ENCODE assay signal across 11 cellular contexts in genomic region chr18:68494802-68495560, GRCh38.
DNase-seq lines count a peak whose midpoint lies in the region; ATAC-seq, FAIRE-seq and TF ChIP-seq lines count a peak whose summit lies in the region.
"Had no signal": no experiment of that assay in that cellular context is flagged by ENCODE, and none has a peak within 500 bp of the region (broad histone marks: within the 10 kb centered on the region; RNA-seq: fewer than 3 reads in every experiment).

No MANE protein-coding gene starts in this region.

- TF ChIP-seq POLR2A in GM12891 (IDR thresholded peaks at IDR 0.05; ENCODE audit: low read depth, low read length), result no peak

- CTCF ChIA-PET in activated CD4-positive, alpha-beta T cell treated with anti-CD3 and anti-CD28 coated beads for 36 hours (lab: Charles Lee), result no interaction called here

- no peaks in the 10 kb centered on the region for H3K79me2 ChIP-seq in astrocyte (ENCODE audit: insufficient read depth, low read length)
- no peaks in the 10 kb centered on the region for H3K79me2 ChIP-seq in hepatocyte
- no peaks in the 10 kb centered on the region for H3K79me2 ChIP-seq in smooth muscle cell (ENCODE audit: low read depth)

- H2AFZ ChIP-seq in astrocyte (ENCODE audit: low read depth, low read length), result no peak overlapping the region
- H2AFZ ChIP-seq in hepatocyte, result no peak overlapping the region
- no peak overlapping the region for H2AFZ ChIP-seq in smooth muscle cell (ENCODE audit: low read depth)

- H3K4me1 ChIP-seq in astrocyte (ENCODE audit: insufficient read depth, low read length), result no peaks in the 10 kb centered on the region
- H3K4me1 ChIP-seq in hepatocyte (ENCODE audit: insufficient read depth), result no peaks in the 10 kb centered on the region
- H3K4me1 ChIP-seq in smooth muscle cell (ENCODE audit: low read depth), result no peaks in the 10 kb centered on the region

- intact Hi-C loops in activated CD4-positive, alpha-beta T cell treated with anti-CD3 and anti-CD28 coated beads for 36 hours (cut with DNase I, micrococcal nuclease), result no loop called here

- H3K27ac ChIP-seq in astrocyte (ENCODE audit: low read depth, low read length), result no peak overlapping the region
- peak overlapping the region; percentile 38 for H3K27ac ChIP-seq in hepatocyte
- H3K27ac ChIP-seq in smooth muscle cell (ENCODE audit: low read depth), result peak overlapping the region; percentile 60
- H3K27ac ChIP-seq: ovary had no signal

- no peaks in the 10 kb centered on the region for H3K9me3 ChIP-seq in astrocyte (ENCODE audit: insufficient read depth, low read depth, low read length)
- no peaks in the 10 kb centered on the region for H3K9me3 ChIP-seq in hepatocyte (ENCODE audit: low read depth)
- no peaks in the 10 kb centered on the region for H3K9me3 ChIP-seq in smooth muscle cell (replicated peaks; ENCODE audit: low read depth)
- H3K9me3 ChIP-seq: ovary had no signal

- H4K20me1 ChIP-seq in astrocyte (ENCODE audit: insufficient read depth, low read length), result no peaks in the 10 kb centered on the region
- no peaks in the 10 kb centered on the region for H4K20me1 ChIP-seq in hepatocyte (ENCODE audit: insufficient read depth, poor library complexity, severe bottlenecking)
- H4K20me1 ChIP-seq in smooth muscle cell (ENCODE audit: low read depth), result no peaks in the 10 kb centered on the region

- POLR2A ChIA-PET in activated CD4-positive, alpha-beta T cell treated with anti-CD3 and anti-CD28 coated beads for 36 hours (lab: Charles Lee), result no interaction called here

- no peaks in the 10 kb centered on the region for H3K36me3 ChIP-seq in astrocyte (ENCODE audit: insufficient read depth, low read length)
- no peaks in the 10 kb centered on the region for H3K36me3 ChIP-seq in hepatocyte (replicated peaks; ENCODE audit: insufficient read depth, low read depth)
- H3K36me3 ChIP-seq in smooth muscle cell (ENCODE audit: low read depth), result no peaks in the 10 kb centered on the region
- H3K36me3 ChIP-seq: ovary had no signal

- peaks cover 9% of the 10 kb centered on the region for H3K4me1 Mint-ChIP-seq in astrocyte (ENCODE audit: low read depth, unreplicated experiment)
- no peaks in the 10 kb centered on the region for H3K4me1 Mint-ChIP-seq in activated CD4-positive, alpha-beta T cell treated with anti-CD3 and anti-CD28 coated beads for 36 hours

- H3K36me3 Mint-ChIP-seq in astrocyte (ENCODE audit: low read depth, unreplicated experiment), result no peaks in the 10 kb centered on the region
- H3K36me3 Mint-ChIP-seq in activated CD4-positive, alpha-beta T cell treated with anti-CD3 and anti-CD28 coated beads for 36 hours (ENCODE audit: low read depth), result no peaks in the 10 kb centered on the region

- DNase-seq in H4 (ENCODE audit: low spot score), result peak; percentile 91
- DNase-seq in astrocyte (ENCODE audit: low read depth), result peak; percentile 98
- DNase-seq in hepatocyte (ENCODE audit: low spot score), result peak; percentile 62
- no peak for DNase-seq in smooth muscle cell (lab: John Stamatoyannopoulos, UW; ENCODE audit: unreplicated experiment)
- DNase-seq in hypothalamus (lab: John Stamatoyannopoulos, UW), result no peak
- no peak for DNase-seq in GM12891 (ENCODE audit: insufficient read length, low spot score)
- DNase-seq in activated T-cell treated with anti-CD3 and anti-CD28 coated beads for 4 hours, result no peak
- DNase-seq in activated CD4-positive, alpha-beta T cell treated with anti-CD3 and anti-CD28 coated beads for 36 hours, result no peak
- DNase-seq: hippocampal formation, NCI-H2227 treated with DMSO at 0.1 percent for 48 hours had no signal

- H3K4me3 ChIP-seq in astrocyte (ENCODE audit: insufficient read depth, low read depth, low read length), result no peak overlapping the region
- H3K4me3 ChIP-seq in hepatocyte, result no peak overlapping the region
- H3K4me3 ChIP-seq in smooth muscle cell, result no peak overlapping the region
- H3K4me3 ChIP-seq: ovary had no signal

- H3F3A ChIP-seq in smooth muscle cell (ENCODE audit: low read depth), result no peaks in the 10 kb centered on the region

- H3K4me3 Mint-ChIP-seq in astrocyte (ENCODE audit: unreplicated experiment), result no peak overlapping the region
- no peak overlapping the region for H3K4me3 Mint-ChIP-seq in activated CD4-positive, alpha-beta T cell treated with anti-CD3 and anti-CD28 coated beads for 36 hours

- H3K27me3 ChIP-seq in astrocyte (ENCODE audit: insufficient read depth, low read length), result no peaks in the 10 kb centered on the region
- H3K27me3 ChIP-seq in hepatocyte, result no peaks in the 10 kb centered on the region
- no peaks in the 10 kb centered on the region for H3K27me3 ChIP-seq in smooth muscle cell (ENCODE audit: low read depth)
- H3K27me3 ChIP-seq: ovary had no signal

- no peaks in the 10 kb centered on the region for H3K9me2 ChIP-seq in hepatocyte (replicated peaks; ENCODE audit: insufficient read depth)

- no peak overlapping the region for H3K9ac ChIP-seq in astrocyte (ENCODE audit: low read length)
- no peak overlapping the region for H3K9ac ChIP-seq in smooth muscle cell (ENCODE audit: low read depth)

- no peaks in the 10 kb centered on the region for H3K9me3 Mint-ChIP-seq in astrocyte (ENCODE audit: unreplicated experiment)
- no peaks in the 10 kb centered on the region for H3K9me3 Mint-ChIP-seq in activated CD4-positive, alpha-beta T cell treated with anti-CD3 and anti-CD28 coated beads for 36 hours (ENCODE audit: low read depth)

- TF ChIP-seq CTCF in astrocyte (IDR thresholded peaks at IDR 0.05; ENCODE audit: insufficient read depth, low read depth, low read length) (no peak), hepatocyte (IDR thresholded peaks at IDR 0.05; ENCODE audit: poor library complexity) (no peak), smooth muscle cell (IDR thresholded peaks at IDR 0.05; ENCODE audit: borderline replicate concordance, insufficient read depth, poor library complexity, severe bottlenecking) (no peak)

- no peak for ATAC-seq in activated CD4-positive, alpha-beta T cell treated with anti-CD3 and anti-CD28 coated beads for 36 hours

- WGBS in hepatocyte (ENCODE audit: low lambda C conversion rate, missing lambda C conversion rate), result 57% methylated on average over 3 of the region's 3 CpGs
- WGBS in smooth muscle cell (ENCODE audit: low lambda C conversion rate), result 60% methylated on average over 3 of the region's 3 CpGs

- H3K4me2 ChIP-seq in astrocyte (ENCODE audit: low read length) (peak overlapping the region; percentile 58), hepatocyte (peak overlapping the region; percentile 41), smooth muscle cell (peak overlapping the region; percentile 19)

- H3K27me3 Mint-ChIP-seq in astrocyte (ENCODE audit: low read depth, unreplicated experiment), result no peaks in the 10 kb centered on the region
- no peaks in the 10 kb centered on the region for H3K27me3 Mint-ChIP-seq in activated CD4-positive, alpha-beta T cell treated with anti-CD3 and anti-CD28 coated beads for 36 hours

- peak overlapping the region; percentile 77 for H3K27ac Mint-ChIP-seq in astrocyte (ENCODE audit: unreplicated experiment)
- no peak overlapping the region for H3K27ac Mint-ChIP-seq in activated CD4-positive, alpha-beta T cell treated with anti-CD3 and anti-CD28 coated beads for 36 hours

- FAIRE-seq in astrocyte (lab: Jason Lieb, UNC), result peak; percentile 88
- FAIRE-seq in GM12891 (lab: Jason Lieb, UNC), result no peak

TF ChIP-seq in GM12891, 5 proteins besides CTCF, POLR2A, EP300 and RAD21:
- TF ChIP-seq SPI1 (IDR thresholded peaks at IDR 0.05; ENCODE audit: low read depth, low read length), result no peak
- no peak for TF ChIP-seq TAF1 (IDR thresholded peaks at IDR 0.05; ENCODE audit: low read depth, low read length)
- no peak for TF ChIP-seq PAX5 (IDR thresholded peaks at IDR 0.05; ENCODE audit: insufficient read depth, low read length, severe bottlenecking)
- TF ChIP-seq POLR2AphosphoS5 (IDR thresholded peaks at IDR 0.05; ENCODE audit: low read depth, low read length), result no peak
- no peak for TF ChIP-seq POU2F2 (IDR thresholded peaks at IDR 0.05; ENCODE audit: low read depth, low read length)

Comparison
In these comparisons a context has a peak if more than half of its experiments do, and no peak if none do; other contexts are left out.
1. DNase-seq: peak in H4 (single experiment), astrocyte (single experiment) and hepatocyte (single experiment); none in smooth muscle cell (single experiment), hypothalamus (0 of 51), GM12891 (single experiment), activated T-cell treated with anti-CD3 and anti-CD28 coated beads for 4 hours (single experiment) and activated CD4-positive, alpha-beta T cell treated with anti-CD3 and anti-CD28 coated beads for 36 hours (single experiment).
2. Peak in every context shown above with its lines, with median percentiles within 50 percentile points of each other: H3K4me2 ChIP-seq.